In genomic region chr14:87691482-87691881, GRCh38 we compare ENCODE assay signal across 18 cellular contexts.
DNase-seq lines count a peak whose midpoint lies in the region; ATAC-seq and TF ChIP-seq lines count a peak whose summit lies in the region.
"Had no signal": no experiment of that assay in that cellular context is flagged by ENCODE, and none has a peak within 500 bp of the region (broad histone marks: within the 10 kb centered on the region; RNA-seq: fewer than 3 reads in every experiment).

No MANE protein-coding gene starts in this region.

- no peak for TF ChIP-seq CTCF in testis (IDR thresholded peaks at IDR 0.05)

- H3K4me1 ChIP-seq in testis, result no peaks in the 10 kb centered on the region
- H3K4me1 ChIP-seq: A549 had no signal

- H3K27ac ChIP-seq in testis, result no peak overlapping the region
- H3K27ac ChIP-seq: A549; BLaER1 treated with 17β-estradiol and CSF1 and Interleukin-3, amounts not matched to agents 10 nM and 100 nM; HL-60; PC-9; SK-N-MC had no signal

- no peak for TF ChIP-seq POLR2A in testis (IDR thresholded peaks at IDR 0.05)

- peak; percentile 18 for ATAC-seq in left lobe of liver
- ATAC-seq: A549 had no signal

- 49 to 54% methylated on average over 9 of the region's 9 CpGs for WGBS in testis, 2 donors

- H3K36me3 ChIP-seq in testis (ENCODE audit: low read depth, missing control alignments), result no peaks in the 10 kb centered on the region
- H3K36me3 ChIP-seq: BLaER1 treated with 17β-estradiol and CSF1 and Interleukin-3, amounts not matched to agents 10 nM and 100 nM had no signal

- intact Hi-C loops in testis (cut with DNase I; ENCODE audit: low total_unique reads), result no loop called here

- H3K27me3 ChIP-seq in testis, result no peaks in the 10 kb centered on the region
- H3K27me3 ChIP-seq: BLaER1 treated with 17β-estradiol and CSF1 and Interleukin-3, amounts not matched to agents 10 nM and 100 nM had no signal

- H3K4me3 ChIP-seq in testis, result no peak overlapping the region
- H3K4me3 ChIP-seq: A549; BLaER1 treated with 17β-estradiol and CSF1 and Interleukin-3, amounts not matched to agents 10 nM and 100 nM; PC-9; SK-N-MC had no signal

- DNase-seq in NCI-H748 (lab: John Stamatoyannopoulos, UW; ENCODE audit: unreplicated experiment) (peak; percentile 53), NCI-H748 treated with DMSO at 0.1 percent for 48 hours (lab: John Stamatoyannopoulos, UW) (no peak), OCI-M1 (lab: John Stamatoyannopoulos, UW) (peak; percentile 65), left lobe of liver (ENCODE audit: low spot score) (no peak), testis (peak; percentile 17), HuH-7.5 (ENCODE audit: low spot score) (no peak)
- DNase-seq in NK-92 treated with Interleukin-12 subunit alpha and Interleukin-12 subunit beta, amount 100 ng/mL, for 24 hours (lab: John Stamatoyannopoulos, UW), result no peak
- DNase-seq: CD8-positive, alpha-beta memory T cell; GOT3; NCI-H146; NCI-H2081; NCI-H2227 treated with DMSO at 0.1 percent for 48 hours; NCI-H526; PC-9 had no signal

- H3K9me3 ChIP-seq in testis, result no peaks in the 10 kb centered on the region
- H3K9me3 ChIP-seq: A549; BLaER1 treated with 17β-estradiol and CSF1 and Interleukin-3, amounts not matched to agents 10 nM and 100 nM had no signal

Comparison
In these comparisons a context has a peak if more than half of its experiments do, and no peak if none do; other contexts are left out.
1. DNase-seq: peak in NCI-H748 (single experiment), OCI-M1 (single experiment) and testis (single experiment); none in NCI-H748 treated with DMSO at 0.1 percent for 48 hours (single experiment), left lobe of liver (single experiment), HuH-7.5 (single experiment) and NK-92 treated with Interleukin-12 subunit alpha and Interleukin-12 subunit beta, amount 100 ng/mL, for 24 hours (single experiment).